Comparison of ENCODE assay signal across 1 cellular context in genomic region chr10:104274762-104275721, GRCh38.
TF ChIP-seq lines count a peak whose summit lies in the region.

No MANE protein-coding gene starts in this region.

TF ChIP-seq in HepG2, 621 proteins besides CTCF, POLR2A, EP300 and RAD21 (continued from another document and continues in another):
- TF ChIP-seq, protein P1, sequence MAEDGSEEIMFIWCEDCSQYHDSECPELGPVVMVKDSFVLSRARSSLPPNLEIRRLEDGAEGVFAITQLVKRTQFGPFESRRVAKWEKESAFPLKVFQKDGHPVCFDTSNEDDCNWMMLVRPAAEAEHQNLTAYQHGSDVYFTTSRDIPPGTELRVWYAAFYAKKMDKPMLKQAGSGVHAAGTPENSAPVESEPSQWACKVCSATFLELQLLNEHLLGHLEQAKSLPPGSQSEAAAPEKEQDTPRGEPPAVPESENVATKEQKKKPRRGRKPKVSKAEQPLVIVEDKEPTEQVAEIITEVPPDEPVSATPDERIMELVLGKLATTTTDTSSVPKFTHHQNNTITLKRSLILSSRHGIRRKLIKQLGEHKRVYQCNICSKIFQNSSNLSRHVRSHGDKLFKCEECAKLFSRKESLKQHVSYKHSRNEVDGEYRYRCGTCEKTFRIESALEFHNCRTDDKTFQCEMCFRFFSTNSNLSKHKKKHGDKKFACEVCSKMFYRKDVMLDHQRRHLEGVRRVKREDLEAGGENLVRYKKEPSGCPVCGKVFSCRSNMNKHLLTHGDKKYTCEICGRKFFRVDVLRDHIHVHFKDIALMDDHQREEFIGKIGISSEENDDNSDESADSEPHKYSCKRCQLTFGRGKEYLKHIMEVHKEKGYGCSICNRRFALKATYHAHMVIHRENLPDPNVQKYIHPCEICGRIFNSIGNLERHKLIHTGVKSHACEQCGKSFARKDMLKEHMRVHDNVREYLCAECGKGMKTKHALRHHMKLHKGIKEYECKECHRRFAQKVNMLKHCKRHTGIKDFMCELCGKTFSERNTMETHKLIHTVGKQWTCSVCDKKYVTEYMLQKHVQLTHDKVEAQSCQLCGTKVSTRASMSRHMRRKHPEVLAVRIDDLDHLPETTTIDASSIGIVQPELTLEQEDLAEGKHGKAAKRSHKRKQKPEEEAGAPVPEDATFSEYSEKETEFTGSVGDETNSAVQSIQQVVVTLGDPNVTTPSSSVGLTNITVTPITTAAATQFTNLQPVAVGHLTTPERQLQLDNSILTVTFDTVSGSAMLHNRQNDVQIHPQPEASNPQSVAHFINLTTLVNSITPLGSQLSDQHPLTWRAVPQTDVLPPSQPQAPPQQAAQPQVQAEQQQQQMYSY (CRISPR knock-in tag; IDR thresholded peaks at IDR 0.05), result no peak
- TF ChIP-seq KDM5B (CRISPR knock-in tag; IDR thresholded peaks at IDR 0.05; ENCODE audit: borderline replicate concordance) (peak; percentile 85; the same call in 1 of the 2 replicates), SNAPC5 (CRISPR knock-in tag; IDR thresholded peaks at IDR 0.05; ENCODE audit: borderline replicate concordance) (no peak), ZEB1 (IDR thresholded peaks at IDR 0.05; ENCODE audit: insufficient replicate concordance, low read depth) (no peak), ZNF205 (CRISPR knock-in tag; IDR thresholded peaks at IDR 0.05) (no peak), ZNF841 (CRISPR knock-in tag; IDR thresholded peaks at IDR 0.05; ENCODE audit: borderline replicate concordance) (no peak), POLR2G (IDR thresholded peaks at IDR 0.05; ENCODE audit: low read depth, low read length) (no peak), NR1H2 (CRISPR knock-in tag; IDR thresholded peaks at IDR 0.05; ENCODE audit: borderline replicate concordance, low read depth) (no peak), MXD4 (CRISPR knock-in tag; IDR thresholded peaks at IDR 0.05) (no peak), ZNF530 (CRISPR knock-in tag; IDR thresholded peaks at IDR 0.05; ENCODE audit: low read depth) (no peak), ZFP82 (CRISPR knock-in tag; IDR thresholded peaks at IDR 0.05; ENCODE audit: borderline replicate concordance) (no peak), ZFP37 (CRISPR knock-in tag; IDR thresholded peaks at IDR 0.05; ENCODE audit: borderline replicate concordance) (no peak), KAT7 (CRISPR knock-in tag; IDR thresholded peaks at IDR 0.05; ENCODE audit: borderline replicate concordance) (no peak), ZNF850 (CRISPR knock-in tag; conservative IDR thresholded peaks at IDR 0.05) (no peak), ZNF780A (CRISPR knock-in tag; IDR thresholded peaks at IDR 0.05) (no peak), ZNF572 (CRISPR knock-in tag; IDR thresholded peaks at IDR 0.05) (0 out of 2 replicates have a peak, but pooled peaks have one; percentile 16), BCL3 (CRISPR knock-in tag; IDR thresholded peaks at IDR 0.05) (no peak), E2F2 (CRISPR knock-in tag; IDR thresholded peaks at IDR 0.05; ENCODE audit: borderline replicate concordance) (no peak), ZNF546 (CRISPR knock-in tag; conservative IDR thresholded peaks at IDR 0.05) (no peak), ZNF564 (CRISPR knock-in tag; IDR thresholded peaks at IDR 0.05) (no peak), TP53 (CRISPR knock-in tag; conservative IDR thresholded peaks at IDR 0.05) (no peak), XBP1 (CRISPR knock-in tag; IDR thresholded peaks at IDR 0.05) (no peak), ZNF768 (CRISPR knock-in tag; IDR thresholded peaks at IDR 0.05) (peak; percentile 49; the same call in 1 of the 2 replicates), ZNF12 (CRISPR knock-in tag; IDR thresholded peaks at IDR 0.05) (no peak), FOXJ3 (CRISPR knock-in tag; IDR thresholded peaks at IDR 0.05; ENCODE audit: borderline replicate concordance) (no peak), ATAD3A (CRISPR knock-in tag; IDR thresholded peaks at IDR 0.05) (no peak), ZNF260 (CRISPR knock-in tag; IDR thresholded peaks at IDR 0.05; ENCODE audit: borderline replicate concordance, low read depth) (no peak), ZNF616 (CRISPR knock-in tag; IDR thresholded peaks at IDR 0.05; ENCODE audit: low read depth) (no peak), HOXA5 (CRISPR knock-in tag; IDR thresholded peaks at IDR 0.05) (peak; percentile 41; the same call in 1 of the 2 replicates), NCOR1 (IDR thresholded peaks at IDR 0.05; ENCODE audit: borderline replicate concordance, low read length) (no peak)
- TF ChIP-seq, protein P2, sequence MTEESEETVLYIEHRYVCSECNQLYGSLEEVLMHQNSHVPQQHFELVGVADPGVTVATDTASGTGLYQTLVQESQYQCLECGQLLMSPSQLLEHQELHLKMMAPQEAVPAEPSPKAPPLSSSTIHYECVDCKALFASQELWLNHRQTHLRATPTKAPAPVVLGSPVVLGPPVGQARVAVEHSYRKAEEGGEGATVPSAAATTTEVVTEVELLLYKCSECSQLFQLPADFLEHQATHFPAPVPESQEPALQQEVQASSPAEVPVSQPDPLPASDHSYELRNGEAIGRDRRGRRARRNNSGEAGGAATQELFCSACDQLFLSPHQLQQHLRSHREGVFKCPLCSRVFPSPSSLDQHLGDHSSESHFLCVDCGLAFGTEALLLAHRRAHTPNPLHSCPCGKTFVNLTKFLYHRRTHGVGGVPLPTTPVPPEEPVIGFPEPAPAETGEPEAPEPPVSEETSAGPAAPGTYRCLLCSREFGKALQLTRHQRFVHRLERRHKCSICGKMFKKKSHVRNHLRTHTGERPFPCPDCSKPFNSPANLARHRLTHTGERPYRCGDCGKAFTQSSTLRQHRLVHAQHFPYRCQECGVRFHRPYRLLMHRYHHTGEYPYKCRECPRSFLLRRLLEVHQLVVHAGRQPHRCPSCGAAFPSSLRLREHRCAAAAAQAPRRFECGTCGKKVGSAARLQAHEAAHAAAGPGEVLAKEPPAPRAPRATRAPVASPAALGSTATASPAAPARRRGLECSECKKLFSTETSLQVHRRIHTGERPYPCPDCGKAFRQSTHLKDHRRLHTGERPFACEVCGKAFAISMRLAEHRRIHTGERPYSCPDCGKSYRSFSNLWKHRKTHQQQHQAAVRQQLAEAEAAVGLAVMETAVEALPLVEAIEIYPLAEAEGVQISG (CRISPR knock-in tag; IDR thresholded peaks at IDR 0.05), result peak; percentile 24; the same call in 1 of the 2 replicates
- TF ChIP-seq, protein P3, sequence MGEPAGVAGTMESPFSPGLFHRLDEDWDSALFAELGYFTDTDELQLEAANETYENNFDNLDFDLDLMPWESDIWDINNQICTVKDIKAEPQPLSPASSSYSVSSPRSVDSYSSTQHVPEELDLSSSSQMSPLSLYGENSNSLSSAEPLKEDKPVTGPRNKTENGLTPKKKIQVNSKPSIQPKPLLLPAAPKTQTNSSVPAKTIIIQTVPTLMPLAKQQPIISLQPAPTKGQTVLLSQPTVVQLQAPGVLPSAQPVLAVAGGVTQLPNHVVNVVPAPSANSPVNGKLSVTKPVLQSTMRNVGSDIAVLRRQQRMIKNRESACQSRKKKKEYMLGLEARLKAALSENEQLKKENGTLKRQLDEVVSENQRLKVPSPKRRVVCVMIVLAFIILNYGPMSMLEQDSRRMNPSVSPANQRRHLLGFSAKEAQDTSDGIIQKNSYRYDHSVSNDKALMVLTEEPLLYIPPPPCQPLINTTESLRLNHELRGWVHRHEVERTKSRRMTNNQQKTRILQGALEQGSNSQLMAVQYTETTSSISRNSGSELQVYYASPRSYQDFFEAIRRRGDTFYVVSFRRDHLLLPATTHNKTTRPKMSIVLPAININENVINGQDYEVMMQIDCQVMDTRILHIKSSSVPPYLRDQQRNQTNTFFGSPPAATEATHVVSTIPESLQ (CRISPR knock-in tag; conservative IDR thresholded peaks at IDR 0.05), result no peak
- TF ChIP-seq, protein P4, sequence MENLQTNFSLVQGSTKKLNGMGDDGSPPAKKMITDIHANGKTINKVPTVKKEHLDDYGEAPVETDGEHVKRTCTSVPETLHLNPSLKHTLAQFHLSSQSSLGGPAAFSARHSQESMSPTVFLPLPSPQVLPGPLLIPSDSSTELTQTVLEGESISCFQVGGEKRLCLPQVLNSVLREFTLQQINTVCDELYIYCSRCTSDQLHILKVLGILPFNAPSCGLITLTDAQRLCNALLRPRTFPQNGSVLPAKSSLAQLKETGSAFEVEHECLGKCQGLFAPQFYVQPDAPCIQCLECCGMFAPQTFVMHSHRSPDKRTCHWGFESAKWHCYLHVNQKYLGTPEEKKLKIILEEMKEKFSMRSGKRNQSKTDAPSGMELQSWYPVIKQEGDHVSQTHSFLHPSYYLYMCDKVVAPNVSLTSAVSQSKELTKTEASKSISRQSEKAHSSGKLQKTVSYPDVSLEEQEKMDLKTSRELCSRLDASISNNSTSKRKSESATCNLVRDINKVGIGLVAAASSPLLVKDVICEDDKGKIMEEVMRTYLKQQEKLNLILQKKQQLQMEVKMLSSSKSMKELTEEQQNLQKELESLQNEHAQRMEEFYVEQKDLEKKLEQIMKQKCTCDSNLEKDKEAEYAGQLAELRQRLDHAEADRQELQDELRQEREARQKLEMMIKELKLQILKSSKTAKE (CRISPR knock-in tag; IDR thresholded peaks at IDR 0.05; ENCODE audit: borderline replicate concordance), result no peak
- TF ChIP-seq, protein P5, sequence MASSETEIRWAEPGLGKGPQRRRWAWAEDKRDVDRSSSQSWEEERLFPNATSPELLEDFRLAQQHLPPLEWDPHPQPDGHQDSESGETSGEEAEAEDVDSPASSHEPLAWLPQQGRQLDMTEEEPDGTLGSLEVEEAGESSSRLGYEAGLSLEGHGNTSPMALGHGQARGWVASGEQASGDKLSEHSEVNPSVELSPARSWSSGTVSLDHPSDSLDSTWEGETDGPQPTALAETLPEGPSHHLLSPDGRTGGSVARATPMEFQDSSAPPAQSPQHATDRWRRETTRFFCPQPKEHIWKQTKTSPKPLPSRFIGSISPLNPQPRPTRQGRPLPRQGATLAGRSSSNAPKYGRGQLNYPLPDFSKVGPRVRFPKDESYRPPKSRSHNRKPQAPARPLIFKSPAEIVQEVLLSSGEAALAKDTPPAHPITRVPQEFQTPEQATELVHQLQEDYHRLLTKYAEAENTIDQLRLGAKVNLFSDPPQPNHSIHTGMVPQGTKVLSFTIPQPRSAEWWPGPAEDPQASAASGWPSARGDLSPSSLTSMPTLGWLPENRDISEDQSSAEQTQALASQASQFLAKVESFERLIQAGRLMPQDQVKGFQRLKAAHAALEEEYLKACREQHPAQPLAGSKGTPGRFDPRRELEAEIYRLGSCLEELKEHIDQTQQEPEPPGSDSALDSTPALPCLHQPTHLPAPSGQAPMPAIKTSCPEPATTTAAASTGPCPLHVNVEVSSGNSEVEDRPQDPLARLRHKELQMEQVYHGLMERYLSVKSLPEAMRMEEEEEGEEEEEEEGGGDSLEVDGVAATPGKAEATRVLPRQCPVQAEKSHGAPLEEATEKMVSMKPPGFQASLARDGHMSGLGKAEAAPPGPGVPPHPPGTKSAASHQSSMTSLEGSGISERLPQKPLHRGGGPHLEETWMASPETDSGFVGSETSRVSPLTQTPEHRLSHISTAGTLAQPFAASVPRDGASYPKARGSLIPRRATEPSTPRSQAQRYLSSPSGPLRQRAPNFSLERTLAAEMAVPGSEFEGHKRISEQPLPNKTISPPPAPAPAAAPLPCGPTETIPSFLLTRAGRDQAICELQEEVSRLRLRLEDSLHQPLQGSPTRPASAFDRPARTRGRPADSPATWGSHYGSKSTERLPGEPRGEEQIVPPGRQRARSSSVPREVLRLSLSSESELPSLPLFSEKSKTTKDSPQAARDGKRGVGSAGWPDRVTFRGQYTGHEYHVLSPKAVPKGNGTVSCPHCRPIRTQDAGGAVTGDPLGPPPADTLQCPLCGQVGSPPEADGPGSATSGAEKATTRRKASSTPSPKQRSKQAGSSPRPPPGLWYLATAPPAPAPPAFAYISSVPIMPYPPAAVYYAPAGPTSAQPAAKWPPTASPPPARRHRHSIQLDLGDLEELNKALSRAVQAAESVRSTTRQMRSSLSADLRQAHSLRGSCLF (CRISPR knock-in tag; IDR thresholded peaks at IDR 0.05; ENCODE audit: borderline replicate concordance), result no peak
- TF ChIP-seq, protein P6, sequence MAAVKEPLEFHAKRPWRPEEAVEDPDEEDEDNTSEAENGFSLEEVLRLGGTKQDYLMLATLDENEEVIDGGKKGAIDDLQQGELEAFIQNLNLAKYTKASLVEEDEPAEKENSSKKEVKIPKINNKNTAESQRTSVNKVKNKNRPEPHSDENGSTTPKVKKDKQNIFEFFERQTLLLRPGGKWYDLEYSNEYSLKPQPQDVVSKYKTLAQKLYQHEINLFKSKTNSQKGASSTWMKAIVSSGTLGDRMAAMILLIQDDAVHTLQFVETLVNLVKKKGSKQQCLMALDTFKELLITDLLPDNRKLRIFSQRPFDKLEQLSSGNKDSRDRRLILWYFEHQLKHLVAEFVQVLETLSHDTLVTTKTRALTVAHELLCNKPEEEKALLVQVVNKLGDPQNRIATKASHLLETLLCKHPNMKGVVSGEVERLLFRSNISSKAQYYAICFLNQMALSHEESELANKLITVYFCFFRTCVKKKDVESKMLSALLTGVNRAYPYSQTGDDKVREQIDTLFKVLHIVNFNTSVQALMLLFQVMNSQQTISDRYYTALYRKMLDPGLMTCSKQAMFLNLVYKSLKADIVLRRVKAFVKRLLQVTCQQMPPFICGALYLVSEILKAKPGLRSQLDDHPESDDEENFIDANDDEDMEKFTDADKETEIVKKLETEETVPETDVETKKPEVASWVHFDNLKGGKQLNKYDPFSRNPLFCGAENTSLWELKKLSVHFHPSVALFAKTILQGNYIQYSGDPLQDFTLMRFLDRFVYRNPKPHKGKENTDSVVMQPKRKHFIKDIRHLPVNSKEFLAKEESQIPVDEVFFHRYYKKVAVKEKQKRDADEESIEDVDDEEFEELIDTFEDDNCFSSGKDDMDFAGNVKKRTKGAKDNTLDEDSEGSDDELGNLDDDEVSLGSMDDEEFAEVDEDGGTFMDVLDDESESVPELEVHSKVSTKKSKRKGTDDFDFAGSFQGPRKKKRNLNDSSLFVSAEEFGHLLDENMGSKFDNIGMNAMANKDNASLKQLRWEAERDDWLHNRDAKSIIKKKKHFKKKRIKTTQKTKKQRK (IDR thresholded peaks at IDR 0.05; ENCODE audit: low read length), result no peak
